8 cellular contexts compared by ENCODE assay signal in genomic region chr9:34376596-34377401, GRCh38. TPM values are rescaled to one million over a fixed set of nuclear protein-coding genes. Genes with fewer than 3 reads are reported as not detected.
DNase-seq lines count a peak whose midpoint lies in the region; ATAC-seq and TF ChIP-seq lines count a peak whose summit lies in the region.

Gene MYORG (minus strand): TSS chr9:34376898. CDS start chr9:34372943, 3,955 bp downstream.

- H3K9me3 ChIP-seq in adipocyte (ENCODE audit: control insufficient read depth, low read length) (no peaks in the 10 kb centered on the region), heart right ventricle (peaks cover 0 to 3% (median 0%) of the 10 kb centered on the region in 11 donors), upper lobe of left lung (no peaks in the 10 kb centered on the region)

- H3K36me3 ChIP-seq in adipocyte (ENCODE audit: control insufficient read depth, insufficient read depth, low read length, severe bottlenecking) (no peaks in the 10 kb centered on the region), heart right ventricle (peaks cover 0 to 9% (median 0%) of the 10 kb centered on the region in 9 donors), upper lobe of left lung (peaks cover 0 to 6% (median under 1%) of the 10 kb centered on the region in 4 donors)

- peak within 1 kb of the TSS; percentile 86 for H3K9ac ChIP-seq in adipocyte (ENCODE audit: low read length)

- DNase-seq in NCI-H128 (lab: John Stamatoyannopoulos, UW; ENCODE audit: unreplicated experiment) = peak; percentile 96
- peak; percentile 83 to 92 for DNase-seq in SW 1271 (lab: John Stamatoyannopoulos, UW)
- peak; percentile 80 for DNase-seq in adipocyte (ENCODE audit: low read depth)
- peak; percentile 92 to 94 for DNase-seq in heart right ventricle
- peak; percentile 83 to 99 (median 93) for DNase-seq in posterior cingulate gyrus
- peak; percentile 98 to 99 for DNase-seq in upper lobe of left lung

- intact Hi-C loops in heart right ventricle (cut with DNase I) (loop anchor here in 6 of 10 donors (1.0 to 10.0 kb wide), 5 partner anchors 44 to 249 kb away; partner anchors contain the start of genes DCAF12 (in 1 of the 6), KIF24 (in 1 of the 6) and NUDT2 (in 1 of the 6)), posterior cingulate gyrus (cut with DNase I) (no loop called here)

- ATAC-seq in HG02759 (IDR thresholded peaks at IDR 0.05; ENCODE audit: unreplicated experiment) (peak; percentile 86), heart right ventricle (peak; percentile 77 to 89 (median 84)), upper lobe of left lung (ENCODE audit: low FRiP score in 2 of 2) (peak; percentile 87 to 95)

- no peaks in the 10 kb centered on the region for H3K27me3 ChIP-seq in adipocyte (replicated peaks; ENCODE audit: control insufficient read depth, insufficient read depth, low read length)
- peaks cover 0 to 7% (median 0%) of the 10 kb centered on the region in 7 donors for H3K27me3 ChIP-seq in heart right ventricle
- no peaks in the 10 kb centered on the region for H3K27me3 ChIP-seq in upper lobe of left lung

- peak in 2 of 4 donors; percentile 50 to 78 for TF ChIP-seq POLR2A in upper lobe of left lung (IDR thresholded peaks at IDR 0.05)

- H3K27ac ChIP-seq in heart right ventricle (peak within 1 kb of the TSS; percentile 35 to 88 (median 75)), upper lobe of left lung (peak within 1 kb of the TSS; percentile 54 to 83 (median 81))

- TF ChIP-seq CTCF in GM12875 (IDR thresholded peaks at IDR 0.05; ENCODE audit: borderline replicate concordance, insufficient read depth, low read depth, low read length) = no peak
- TF ChIP-seq CTCF in heart right ventricle (IDR thresholded peaks at IDR 0.05) = no peak
- no peak for TF ChIP-seq CTCF in upper lobe of left lung (IDR thresholded peaks at IDR 0.05)

- 1% methylated on average over 53 to 54 of the region's 54 CpGs for WGBS in heart right ventricle, 2 donors
- 0% methylated on average over 24 to 28 of the region's 54 CpGs for WGBS in upper lobe of left lung, 2 donors

- H3K4me1 ChIP-seq in adipocyte (ENCODE audit: control insufficient read depth, insufficient read depth, low read length) (peaks cover 22% of the 10 kb centered on the region), heart right ventricle (peaks cover 6 to 53% (median 39%) of the 10 kb centered on the region in 9 donors), upper lobe of left lung (peaks cover 27 to 49% (median 40%) of the 10 kb centered on the region in 4 donors)

- H3K4me3 ChIP-seq in GM12875 (ENCODE audit: low read depth, low read length) (peak within 1 kb of the TSS; percentile 62), adipocyte (ENCODE audit: low read length) (peak within 1 kb of the TSS; percentile 82), heart right ventricle (peak within 1 kb of the TSS; percentile 55 to 92 (median 80)), upper lobe of left lung (peak within 1 kb of the TSS; percentile 70 to 76 (median 73))

- TF ChIP-seq EP300 in upper lobe of left lung (IDR thresholded peaks at IDR 0.05) = no peak

RNA-seq across cellular contexts. Expression of gene MYORG, which starts in this region (rescaled TPM):
- total RNA-seq in heart right ventricle (1 to 10 TPM; 4.9 to 9.1 (median 7.1) TPM), upper lobe of left lung (10 to 100 TPM in 2 of 6 donors, 1 to 10 TPM in 4; 2.1 to 11.6 (median 7.4) TPM)
- polyA plus RNA-seq in heart right ventricle = 1 to 10 TPM; 1.3 to 4.8 TPM

Comparison
In these comparisons a context has a peak if more than half of its experiments do, and no peak if none do; other contexts are left out.
1. Peak in every context shown above with its lines: DNase-seq, ATAC-seq, H3K4me3 ChIP-seq and H3K27ac ChIP-seq.